ENCODE assay signal across 33 cellular contexts in genomic region chr12:120979220-120979861, GRCh38. TPM values are rescaled to one million over a fixed set of nuclear protein-coding genes. Genes with fewer than 3 reads are reported as not detected.
DNase-seq lines count a peak whose midpoint lies in the region; ATAC-seq and TF ChIP-seq lines count a peak whose summit lies in the region.
"Had no signal": no experiment of that assay in that cellular context is flagged by ENCODE, and none has a peak within 500 bp of the region (broad histone marks: within the 10 kb centered on the region; RNA-seq: fewer than 3 reads in every experiment).

No MANE protein-coding gene starts in this region.

- peaks cover 2% of the 10 kb centered on the region for H3K4me1 Mint-ChIP-seq in MCF 10A (ENCODE audit: insufficient read depth, unreplicated experiment)
- H3K4me1 Mint-ChIP-seq: CD8-positive, alpha-beta memory T cell; stimulated activated naive CD8-positive, alpha-beta T cell treated with anti-CD3 and anti-CD28 coated beads, Interleukin-15, amount 100 ng/mL, for 72 hours had no signal

- H3K4me3 ChIP-seq in duodenal mucosa (ENCODE audit: low read depth in 1 of 2, low read length in 2 of 2) (peak overlapping the region; percentile 84 to 86), liver (ENCODE audit: low read depth in 1 of 3, low read length in 3 of 3) (peak overlapping the region; percentile 72 to 85 (median 82)), rectal smooth muscle tissue (ENCODE audit: low read length) (peak overlapping the region; percentile 63)
- H3K4me3 ChIP-seq: cardiac muscle cell, lower lobe of right lung, right atrium auricular region, spleen had no signal

- no TSS peak for BruUV-seq in MCF 10A (replicated peaks; lab: Mats Ljungman, UMichigan)

- H3K27ac ChIP-seq in duodenal mucosa (ENCODE audit: low read depth, low read length) = peak overlapping the region; percentile 84
- peak overlapping the region; percentile 79 to 90 for H3K27ac ChIP-seq in liver (ENCODE audit: low read depth in 1 of 2, low read length in 2 of 2)
- H3K27ac ChIP-seq in rectal smooth muscle tissue (ENCODE audit: low read depth, low read length) = peak overlapping the region; percentile 51
- H3K27ac ChIP-seq: cardiac muscle cell, lower lobe of right lung, parathyroid adenoma, right atrium auricular region, spleen had no signal

- H3K27me3 ChIP-seq in duodenal mucosa (ENCODE audit: control insufficient read depth in 1 of 2, insufficient read depth in 2 of 2, low read length in 2 of 2) (no peaks in the 10 kb centered on the region), liver (ENCODE audit: control insufficient read depth in 4 of 4, insufficient read depth in 4 of 4, low read length in 3 of 4) (no peaks in the 10 kb centered on the region), rectal smooth muscle tissue (ENCODE audit: control insufficient read depth, insufficient read depth, low read length) (no peaks in the 10 kb centered on the region)
- H3K27me3 ChIP-seq: ascending aorta, cardiac muscle cell, right atrium auricular region had no signal

- in situ Hi-C loops in Caki2 (cut with HindIII; ENCODE audit: low pct_unique_long_range_greater_than_20kb, low sequenced_read_pairs) = no loop called here

- CTCF ChIA-PET in MCF 10A (lab: Yijun Ruan, JAX) = no interaction called here

- POLR2A ChIA-PET in MCF 10A (lab: Yijun Ruan, JAX) = no interaction called here

- peaks cover 22 to 28% of the 10 kb centered on the region in 2 donors for H3K4me1 ChIP-seq in duodenal mucosa (ENCODE audit: control insufficient read depth in 1 of 2, insufficient read depth in 2 of 2, low read length in 2 of 2)
- H3K4me1 ChIP-seq in liver (ENCODE audit: control insufficient read depth in 4 of 4, insufficient read depth in 4 of 4, low read length in 3 of 4) = peaks cover 12 to 54% (median 48%) of the 10 kb centered on the region in 4 donors
- no peaks in the 10 kb centered on the region for H3K4me1 ChIP-seq in rectal smooth muscle tissue (ENCODE audit: control insufficient read depth, insufficient read depth, low read length)
- H3K4me1 ChIP-seq: ascending aorta, lower lobe of right lung, parathyroid adenoma, right atrium auricular region, spleen had no signal

- H3K9ac ChIP-seq in duodenal mucosa (ENCODE audit: low read depth in 1 of 2, low read length in 2 of 2) (peak overlapping the region; percentile 87 to 88), liver (ENCODE audit: low read depth in 1 of 2, low read length in 2 of 2) (peak overlapping the region; percentile 89 to 91), rectal smooth muscle tissue (ENCODE audit: low read length) (peak overlapping the region; percentile 40)
- H3K9ac ChIP-seq: parathyroid adenoma had no signal

- TF ChIP-seq CTCF in liver (IDR thresholded peaks at IDR 0.05; ENCODE audit: low read depth, low read length, missing input control) = no peak
- no peak for TF ChIP-seq CTCF in MCF 10A (IDR thresholded peaks at IDR 0.05; ENCODE audit: unreplicated experiment)

- H3K36me3 Mint-ChIP-seq in MCF 10A (ENCODE audit: insufficient read depth, unreplicated experiment) = no peaks in the 10 kb centered on the region
- H3K36me3 Mint-ChIP-seq: activated CD8-positive, alpha-beta memory T cell treated with anti-CD3 and anti-CD28 coated beads, Interleukin-2, amount 10 ng/mL, durations not matched to agents 7 days and 5 days; CD8-positive, alpha-beta memory T cell had no signal

- no peak overlapping the region for H3K27ac Mint-ChIP-seq in MCF 10A (ENCODE audit: low read depth, unreplicated experiment)
- H3K27ac Mint-ChIP-seq: activated CD8-positive, alpha-beta memory T cell treated with anti-CD3 and anti-CD28 coated beads, Interleukin-2, amount 10 ng/mL, durations not matched to agents 7 days and 5 days; activated T-cell treated with anti-CD3 and anti-CD28 coated beads, Interleukin-2, amount 50 U/mL, for 72 hours; CD8-positive, alpha-beta memory T cell; stimulated activated naive CD8-positive, alpha-beta T cell treated with anti-CD3 and anti-CD28 coated beads, Interleukin-15, amount 100 ng/mL, for 72 hours; T-helper 17 cell had no signal

- intact Hi-C loops in MCF 10A (cut with micrococcal nuclease) = loop anchor here (10.0 kb wide), 1 partner anchor 545 kb away; the partner anchor contains the start of gene COX6A1

- H3K9me3 ChIP-seq in duodenal mucosa (ENCODE audit: control insufficient read depth in 1 of 2, low read length in 2 of 2) (no peaks in the 10 kb centered on the region), liver (ENCODE audit: control insufficient read depth in 4 of 4, low read length in 3 of 4) (no peaks in the 10 kb centered on the region)
- H3K9me3 ChIP-seq: ascending aorta, lower lobe of right lung, right atrium auricular region, spleen had no signal

- no peak overlapping the region for H3K4me3 Mint-ChIP-seq in MCF 10A (ENCODE audit: unreplicated experiment)
- H3K4me3 Mint-ChIP-seq: activated CD8-positive, alpha-beta memory T cell treated with anti-CD3 and anti-CD28 coated beads, Interleukin-2, amount 10 ng/mL, durations not matched to agents 7 days and 5 days; activated T-cell treated with anti-CD3 and anti-CD28 coated beads, Interleukin-2, amount 50 U/mL, for 72 hours; CD8-positive, alpha-beta memory T cell; stimulated activated naive CD8-positive, alpha-beta T cell treated with anti-CD3 and anti-CD28 coated beads, Interleukin-15, amount 100 ng/mL, for 72 hours; T-helper 17 cell had no signal

- DNase-seq in Caki2 (ENCODE audit: low read depth) (peak; percentile 51), MCF 10A (ENCODE audit: unreplicated experiment) (no peak), mucosa of gallbladder (ENCODE audit: low spot score) (no peak)
- DNase-seq: activated CD4-positive, alpha-beta T cell treated with anti-CD3 and anti-CD28 coated beads, Interleukin-2, amount 50 U/mL, for 4 hours; activated CD8-positive, alpha-beta memory T cell treated with anti-CD3 and anti-CD28 coated beads, Interleukin-2, amount 10 ng/mL, durations not matched to agents 7 days and 5 days; activated T-cell treated with anti-CD3 and anti-CD28 coated beads, Interleukin-2, amount 50 U/mL, for 72 hours; CD8-positive, alpha-beta memory T cell; DMS79; effector CD8-positive, alpha-beta T cell; erythroblast; KBM-7; lower lobe of right lung; NCI-H2029; Right ventricle myocardium superior; spleen; stimulated activated CD4-positive, alpha-beta T cell treated with anti-CD3 and anti-CD28 coated beads, Interleukin-2, amount 100 ng/mL, for 24 hours; stimulated activated CD8-positive, alpha-beta memory T cell treated with anti-CD3 and anti-CD28 coated beads, Interleukin-4, amount 100 ng/mL, for 48 hours; stimulated activated naive CD8-positive, alpha-beta T cell treated with anti-CD3 and anti-CD28 coated beads, Interleukin-15, amount 100 ng/mL, for 72 hours; T-helper 17 cell had no signal

- no peaks in the 10 kb centered on the region for H3K9me3 Mint-ChIP-seq in MCF 10A (ENCODE audit: unreplicated experiment)
- H3K9me3 Mint-ChIP-seq: activated T-cell treated with anti-CD3 and anti-CD28 coated beads, Interleukin-2, amount 50 U/mL, for 72 hours; CD8-positive, alpha-beta memory T cell; stimulated activated naive CD8-positive, alpha-beta T cell treated with anti-CD3 and anti-CD28 coated beads, Interleukin-15, amount 100 ng/mL, for 72 hours had no signal

- 27% methylated on average over 10 of the region's 10 CpGs for whole genome bisulfite sequencing in liver

- TF ChIP-seq RAD21 in liver (IDR thresholded peaks at IDR 0.05) = no peak

- H3K27me3 Mint-ChIP-seq in MCF 10A (ENCODE audit: insufficient read depth, unreplicated experiment) = peaks cover 8% of the 10 kb centered on the region
- H3K27me3 Mint-ChIP-seq: activated CD8-positive, alpha-beta memory T cell treated with anti-CD3 and anti-CD28 coated beads, Interleukin-2, amount 10 ng/mL, durations not matched to agents 7 days and 5 days; CD8-positive, alpha-beta memory T cell; stimulated activated naive CD8-positive, alpha-beta T cell treated with anti-CD3 and anti-CD28 coated beads, Interleukin-15, amount 100 ng/mL, for 72 hours had no signal

- ATAC-seq in GM19463 (IDR thresholded peaks at IDR 0.05; ENCODE audit: unreplicated experiment) = no peak
- no peak for ATAC-seq in HG03432 (IDR thresholded peaks at IDR 0.05; ENCODE audit: unreplicated experiment)
- ATAC-seq: activated CD8-positive, alpha-beta memory T cell treated with anti-CD3 and anti-CD28 coated beads, Interleukin-2, amount 10 ng/mL, durations not matched to agents 7 days and 5 days; activated T-cell treated with anti-CD3 and anti-CD28 coated beads, Interleukin-2, amount 50 U/mL, for 72 hours; SK-N-SH treated with all-trans-retinoic acid at 6 μM for 48 hours; stimulated activated naive CD8-positive, alpha-beta T cell treated with anti-CD3 and anti-CD28 coated beads, Interleukin-15, amount 100 ng/mL, for 72 hours; T-helper 17 cell had no signal

- peaks cover 2 to 5% of the 10 kb centered on the region in 2 donors for H3K36me3 ChIP-seq in duodenal mucosa (ENCODE audit: control insufficient read depth in 1 of 2, insufficient read depth in 2 of 2, low read length in 2 of 2)
- H3K36me3 ChIP-seq in liver (ENCODE audit: control insufficient read depth in 4 of 4, insufficient read depth in 3 of 4, low read depth in 1 of 4, low read length in 3 of 4) = no peaks in the 10 kb centered on the region
- no peaks in the 10 kb centered on the region for H3K36me3 ChIP-seq in rectal smooth muscle tissue (ENCODE audit: control insufficient read depth, insufficient read depth, low read length)
- H3K36me3 ChIP-seq: ascending aorta, cardiac muscle cell, lower lobe of right lung, right atrium auricular region, spleen had no signal

TF ChIP-seq in liver, 16 proteins besides CTCF, POLR2A, EP300 and RAD21:
- TF ChIP-seq GABPA (IDR thresholded peaks at IDR 0.05 in 1 of 2, conservative IDR thresholded peaks at IDR 0.05 in 1 of 2) (no peak), YY1 (IDR thresholded peaks at IDR 0.05) (peak; percentile 35)

RNA-seq across cellular contexts. Expression of gene HNF1A, which starts 1.0 kb away (rescaled TPM):
- 7.0 and 8.7 TPM in 2 replicates for total RNA-seq in Caki2 (2014; rRNA removed; shearing (Covaris generic); ENCODE audit: low replicate concordance)
- 10 to 100 TPM in 1 of 2 donors, 1 to 10 TPM in 1; 8.3 to 12.8 TPM for total RNA-seq in liver
- polyA plus RNA-seq in liver = 10 to 100 TPM in 1 of 2 donors, 1 to 10 TPM in 1; 8.2 to 19.8 TPM
- not detected in 2 replicates for total RNA-seq in MCF 10A (2022)
- total RNA-seq in mucosa of gallbladder = 12.0 TPM
- total RNA-seq: activated CD8-positive, alpha-beta memory T cell treated with anti-CD3 and anti-CD28 coated beads, Interleukin-2, amount 10 ng/mL, durations not matched to agents 7 days and 5 days; activated T-cell treated with anti-CD3 and anti-CD28 coated beads, Interleukin-2, amount 50 U/mL, for 72 hours; ascending aorta; cardiac muscle cell; CD8-positive, alpha-beta memory T cell; M059J; right atrium auricular region; Right ventricle myocardium superior; spleen; T-helper 17 cell had no signal
- polyA plus RNA-seq: BJ; cardiac muscle cell; CD8-positive, alpha-beta memory T cell; keratinocyte; neural cell; spleen had no signal

RNA-seq across cellular contexts. Expression of gene C12orf43, which starts 36.9 kb away (rescaled TPM):
- 29.0 and 34.3 TPM in 2 replicates for total RNA-seq in Caki2 (2014; rRNA removed; shearing (Covaris generic); ENCODE audit: low replicate concordance)
- 1 to 10 TPM; 6.8 to 7.3 TPM for total RNA-seq in liver
- 1 to 10 TPM; 7.8 to 8.2 TPM for polyA plus RNA-seq in liver
- total RNA-seq in MCF 10A (2022) = 15.5 and 18.9 TPM in 2 replicates
- 14.7 TPM for total RNA-seq in mucosa of gallbladder

RNA-seq across cellular contexts. Expression of gene OASL, which starts 59.7 kb away (rescaled TPM):
- total RNA-seq in Caki2 (2014; rRNA removed; shearing (Covaris generic); ENCODE audit: low replicate concordance) = 28.3 and 30.3 TPM in 2 replicates
- total RNA-seq in liver (1 to 10 TPM in 1 of 2 donors, under 1 TPM in 1; 0.89 to 2.5 TPM), MCF 10A (2022) (0.29 and 0.47 TPM in 2 replicates), mucosa of gallbladder (3.1 TPM)
- 1 to 10 TPM; 3.7 to 4.5 TPM for polyA plus RNA-seq in liver
- total RNA-seq: ascending aorta, cardiac muscle cell had no signal
- polyA plus RNA-seq: cardiac muscle cell had no signal

Comparison
In these comparisons a context has a peak if more than half of its experiments do, and no peak if none do; other contexts are left out.
1. H3K9ac ChIP-seq: peak in every context shown above with its lines; median percentile 90 in liver; 88 in duodenal mucosa; 40 in rectal smooth muscle tissue.